1 cellular context compared by ENCODE assay signal in genomic region chr5:32707394-32707997, GRCh38.
TF ChIP-seq lines count a peak whose summit lies in the region.

No MANE protein-coding gene starts in this region.

TF ChIP-seq in GM23338, 12 proteins besides CTCF, POLR2A, EP300 and RAD21 (continued from another document):
- TF ChIP-seq ZNF462 (CRISPR knock-in tag; IDR thresholded peaks at IDR 0.05) = no peak
- TF ChIP-seq ETS1 (IDR thresholded peaks at IDR 0.05) = no peak
- no peak for TF ChIP-seq ZNF114 (CRISPR knock-in tag; IDR thresholded peaks at IDR 0.05)
- no peak for TF ChIP-seq POLR2AphosphoS5 (IDR thresholded peaks at IDR 0.05; ENCODE audit: low read depth)
- no peak for TF ChIP-seq EZH2phosphoT487 (IDR thresholded peaks at IDR 0.05; ENCODE audit: unreplicated experiment)
